27 cellular contexts compared by ENCODE assay signal in genomic region chr12:27006797-27007467, GRCh38.
"Had no signal": no experiment of that assay in that cellular context is flagged by ENCODE, and none has a peak within 500 bp of the region (broad histone marks: within the 10 kb centered on the region; RNA-seq: fewer than 3 reads in every experiment).

No MANE protein-coding gene starts in this region.

- H3K27ac Mint-ChIP-seq: activated CD4-positive, alpha-beta memory T cell treated with anti-CD3 and anti-CD28 coated beads, Interleukin-2, amount 10 ng/mL, durations not matched to agents 7 days and 5 days; activated CD4-positive, alpha-beta T cell treated with anti-CD3 and anti-CD28 coated beads, Interleukin-2, amount 10 ng/mL, durations not matched to agents 7 days and 5 days; activated naive CD4-positive, alpha-beta T cell treated with anti-CD3 and anti-CD28 coated beads, Interleukin-2, amount 50 U/mL, for 24 hours; activated naive CD8-positive, alpha-beta T cell treated with anti-CD3 and anti-CD28 coated beads, Interleukin-2, amount 50 U/mL, for 24 hours; activated T-cell treated with anti-CD3 and anti-CD28 coated beads, Interleukin-2, amount 50 U/mL, for 24 hours; dendritic cell treated with granulocyte-macrophage colony-stimulating factor and Interleukin-4, amounts not matched to agents 40 ng/mL and 50 ng/mL, for 4 days; endodermal cell; mesothelial cell of epicardium; naive thymus-derived CD4-positive, alpha-beta T cell; WTC11 had no signal

- H2AFZ ChIP-seq: parathyroid adenoma had no signal

- H3K36me3 Mint-ChIP-seq: mesothelial cell of epicardium had no signal

- FAIRE-seq: islet of Langerhans had no signal

- H3K9me3 ChIP-seq: breast epithelium, esophagus muscularis mucosa, right atrium auricular region, spleen, suprapubic skin, tibial artery had no signal

- H3K4me3 ChIP-seq: breast epithelium, esophagus muscularis mucosa, right atrium auricular region, spleen, suprapubic skin, tibial artery had no signal

- H3K27me3 Mint-ChIP-seq: activated CD4-positive, alpha-beta memory T cell treated with anti-CD3 and anti-CD28 coated beads, Interleukin-2, amount 10 ng/mL, durations not matched to agents 7 days and 5 days; activated CD4-positive, alpha-beta T cell treated with anti-CD3 and anti-CD28 coated beads, Interleukin-2, amount 10 ng/mL, durations not matched to agents 7 days and 5 days; activated naive CD4-positive, alpha-beta T cell treated with anti-CD3 and anti-CD28 coated beads, Interleukin-2, amount 50 U/mL, for 24 hours; activated naive CD8-positive, alpha-beta T cell treated with anti-CD3 and anti-CD28 coated beads, Interleukin-2, amount 50 U/mL, for 24 hours; activated T-cell treated with anti-CD3 and anti-CD28 coated beads, Interleukin-2, amount 50 U/mL, for 24 hours; central memory CD8-positive, alpha-beta T cell; dendritic cell treated with granulocyte-macrophage colony-stimulating factor and Interleukin-4, amounts not matched to agents 40 ng/mL and 50 ng/mL, for 4 days; naive thymus-derived CD4-positive, alpha-beta T cell had no signal

- H3K9ac ChIP-seq: parathyroid adenoma had no signal

- DNase-seq: activated CD4-positive, alpha-beta memory T cell treated with anti-CD3 and anti-CD28 coated beads, Interleukin-2, amount 10 ng/mL, durations not matched to agents 7 days and 5 days; activated CD4-positive, alpha-beta T cell treated with anti-CD3 and anti-CD28 coated beads for 1 hour; activated CD4-positive, alpha-beta T cell treated with anti-CD3 and anti-CD28 coated beads, Interleukin-2, amount 10 ng/mL, durations not matched to agents 7 days and 5 days; activated CD8-positive, alpha-beta memory T cell treated with anti-CD3 and anti-CD28 coated beads, Interleukin-2, amount 50 U/mL, for 48 hours; activated gamma-delta T cell treated with Interleukin-2 at 50 U/mL for 16 hours; activated naive CD8-positive, alpha-beta T cell treated with anti-CD3 and anti-CD28 coated beads, Interleukin-2, amount 50 U/mL, for 24 hours; activated T-cell treated with anti-CD3 and anti-CD28 coated beads, Interleukin-2, amount 50 U/mL, for 24 hours; amygdala; endodermal cell; foreskin melanocyte; naive thymus-derived CD4-positive, alpha-beta T cell; occipital lobe; spleen; stimulated activated naive CD4-positive, alpha-beta T cell; T-helper 2 cell; tibial artery had no signal

- H3K4me3 Mint-ChIP-seq: activated CD4-positive, alpha-beta memory T cell treated with anti-CD3 and anti-CD28 coated beads, Interleukin-2, amount 10 ng/mL, durations not matched to agents 7 days and 5 days; activated CD4-positive, alpha-beta T cell treated with anti-CD3 and anti-CD28 coated beads, Interleukin-2, amount 10 ng/mL, durations not matched to agents 7 days and 5 days; activated naive CD4-positive, alpha-beta T cell treated with anti-CD3 and anti-CD28 coated beads, Interleukin-2, amount 50 U/mL, for 24 hours; activated naive CD8-positive, alpha-beta T cell treated with anti-CD3 and anti-CD28 coated beads, Interleukin-2, amount 50 U/mL, for 24 hours; activated T-cell treated with anti-CD3 and anti-CD28 coated beads, Interleukin-2, amount 50 U/mL, for 24 hours; central memory CD8-positive, alpha-beta T cell; dendritic cell treated with granulocyte-macrophage colony-stimulating factor and Interleukin-4, amounts not matched to agents 40 ng/mL and 50 ng/mL, for 4 days; endodermal cell; mesothelial cell of epicardium; naive thymus-derived CD4-positive, alpha-beta T cell; WTC11 had no signal

- H3K36me3 ChIP-seq: breast epithelium, esophagus muscularis mucosa, right atrium auricular region, suprapubic skin, tibial artery had no signal

- H3K27me3 ChIP-seq: breast epithelium, esophagus muscularis mucosa, right atrium auricular region, spleen, suprapubic skin, tibial artery had no signal

- H3K9me3 Mint-ChIP-seq: activated CD4-positive, alpha-beta memory T cell treated with anti-CD3 and anti-CD28 coated beads, Interleukin-2, amount 10 ng/mL, durations not matched to agents 7 days and 5 days; activated CD4-positive, alpha-beta T cell treated with anti-CD3 and anti-CD28 coated beads, Interleukin-2, amount 10 ng/mL, durations not matched to agents 7 days and 5 days; activated naive CD4-positive, alpha-beta T cell treated with anti-CD3 and anti-CD28 coated beads, Interleukin-2, amount 50 U/mL, for 24 hours; activated naive CD8-positive, alpha-beta T cell treated with anti-CD3 and anti-CD28 coated beads, Interleukin-2, amount 50 U/mL, for 24 hours; activated T-cell treated with anti-CD3 and anti-CD28 coated beads, Interleukin-2, amount 50 U/mL, for 24 hours; central memory CD8-positive, alpha-beta T cell; dendritic cell treated with granulocyte-macrophage colony-stimulating factor and Interleukin-4, amounts not matched to agents 40 ng/mL and 50 ng/mL, for 4 days; endodermal cell; mesothelial cell of epicardium; naive thymus-derived CD4-positive, alpha-beta T cell; WTC11 had no signal

- H3K27ac ChIP-seq: breast epithelium, esophagus muscularis mucosa, parathyroid adenoma, right atrium auricular region, spleen, suprapubic skin had no signal

- ATAC-seq: activated naive CD8-positive, alpha-beta T cell treated with anti-CD3 and anti-CD28 coated beads, Interleukin-2, amount 50 U/mL, for 24 hours; naive thymus-derived CD4-positive, alpha-beta T cell; WTC11 had no signal
